ENCODE assay signal across 25 cellular contexts in the genomic region with DNA sequence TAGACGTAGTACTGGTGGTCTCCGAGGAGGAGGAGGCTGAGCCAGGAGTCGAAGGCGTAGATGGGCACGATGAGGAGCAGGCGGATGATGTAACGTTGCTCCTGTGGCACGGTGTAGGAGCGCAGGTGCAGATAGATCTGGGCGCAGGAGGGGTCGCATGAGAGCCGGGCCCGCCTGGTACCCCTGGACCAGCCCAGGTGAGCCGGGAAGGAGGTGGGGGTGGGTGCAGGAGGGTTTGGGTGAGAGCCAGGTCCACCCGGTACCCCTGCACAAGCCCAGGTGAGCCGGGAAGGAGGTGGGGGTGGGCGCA. TPM values are rescaled to one million over a fixed set of nuclear protein-coding genes. Genes with fewer than 3 reads are reported as not detected.
"Had no signal": no experiment of that assay in that cellular context is flagged by ENCODE, and none has a peak within 500 bp of the region (broad histone marks: within the 10 kb centered on the region; RNA-seq: fewer than 3 reads in every experiment).

No MANE protein-coding gene starts in this region.

- H3K9ac ChIP-seq: neural progenitor cell had no signal

- H3K27me3 Mint-ChIP-seq: naive thymus-derived CD4-positive, alpha-beta T cell; T-helper 17 cell had no signal

- H3K36me3 Mint-ChIP-seq: naive thymus-derived CD4-positive, alpha-beta T cell; neural progenitor cell had no signal

- H3K9me3 Mint-ChIP-seq: naive thymus-derived CD4-positive, alpha-beta T cell; neural progenitor cell had no signal

- H3K9me3 ChIP-seq: spleen, testis, transverse colon had no signal

- H3K36me3 ChIP-seq: brain microvascular endothelial cell, neural progenitor cell, spleen, transverse colon had no signal

- H3K27ac Mint-ChIP-seq: naive thymus-derived CD4-positive, alpha-beta T cell; neural progenitor cell; T-helper 17 cell had no signal

- ATAC-seq: activated CD4-positive, CD25-positive, alpha-beta regulatory T cell treated with anti-CD3 and anti-CD28 coated beads, Interleukin-2, amount 50 U/mL, for 24 hours; left colon; naive thymus-derived CD4-positive, alpha-beta T cell; right cardiac atrium; T-helper 17 cell had no signal

- H3K4me3 Mint-ChIP-seq: naive thymus-derived CD4-positive, alpha-beta T cell; neural progenitor cell; T-helper 17 cell had no signal

- H3K27ac ChIP-seq: brain microvascular endothelial cell, coronary artery, dorsolateral prefrontal cortex, neural progenitor cell, spleen, testis, transverse colon, WERI-Rb-1 had no signal

- H3K4me2 ChIP-seq: neural progenitor cell had no signal

- H2AFZ ChIP-seq: neural progenitor cell had no signal

- H3K4me3 ChIP-seq: coronary artery, dorsolateral prefrontal cortex, neural progenitor cell, spleen, testis, transverse colon had no signal

- H3K27me3 ChIP-seq: brain microvascular endothelial cell, neural progenitor cell, testis, transverse colon had no signal

- DNase-seq: activated CD4-positive, alpha-beta T cell treated with anti-CD3 and anti-CD28 coated beads for 48 hours; activated CD4-positive, alpha-beta T cell treated with anti-CD3 and anti-CD28 coated beads, Interleukin-2, amount 50 U/mL, for 48 hours; activated CD8-positive, alpha-beta memory T cell treated with anti-CD3 and anti-CD28 coated beads for 24 hours; activated effector memory CD4-positive, alpha-beta T cell treated with Interleukin-2 at 50 U/mL for 16 hours; activated naive CD4-positive, alpha-beta T cell treated with Interleukin-2 at 50 U/mL for 16 hours; amniotic stem cell; brain microvascular endothelial cell; dorsolateral prefrontal cortex; effector memory CD4-positive, alpha-beta T cell; left colon; midbrain; naive thymus-derived CD4-positive, alpha-beta T cell; posterior cingulate gyrus; spleen; stimulated activated naive CD4-positive, alpha-beta T cell; T-helper 17 cell; T1000; testis; transverse colon; WERI-Rb-1 had no signal

RNA-seq across cellular contexts. Expression of a gene that starts 5.2 kb away (rescaled TPM):
- total RNA-seq: frontal cortex, T-helper 17 cell had no signal
